2 cellular contexts compared by ENCODE assay signal in the genomic region with DNA sequence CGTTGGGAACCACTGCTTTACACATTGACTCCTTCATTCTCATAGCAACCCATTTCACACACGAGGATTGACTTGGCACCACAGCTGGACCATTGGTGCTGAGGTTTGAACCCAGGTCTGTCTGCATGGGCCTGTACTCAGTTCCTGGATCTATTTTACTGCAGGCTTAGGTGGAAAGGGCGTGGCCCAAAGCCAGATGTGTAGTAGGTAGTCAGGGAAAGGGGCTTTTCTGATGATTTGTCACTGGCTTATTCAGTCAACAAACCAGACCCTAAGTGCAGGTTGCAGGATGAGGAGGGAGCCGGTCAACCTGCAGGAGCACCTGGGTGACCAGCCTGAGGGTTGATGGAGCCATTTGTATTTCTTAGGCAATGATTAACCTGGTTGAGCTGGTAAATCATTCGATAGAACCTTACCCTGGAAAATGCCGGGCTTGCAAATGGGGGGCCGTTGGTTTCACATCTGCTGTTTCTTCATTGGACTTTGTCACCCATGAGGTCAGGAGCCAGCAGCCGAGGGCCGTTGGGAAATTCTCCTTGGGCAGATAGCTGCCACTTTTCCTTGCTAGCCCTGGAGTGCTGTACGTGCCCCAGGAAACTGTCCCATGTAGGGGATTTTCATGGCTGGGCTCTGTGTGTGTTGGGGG.
TF ChIP-seq lines count a peak whose summit lies in the region.

No MANE protein-coding gene starts in this region.

TF ChIP-seq in GM12878, 131 proteins besides CTCF, POLR2A, EP300 and RAD21 (continued from another document):
- TF ChIP-seq, protein P1, sequence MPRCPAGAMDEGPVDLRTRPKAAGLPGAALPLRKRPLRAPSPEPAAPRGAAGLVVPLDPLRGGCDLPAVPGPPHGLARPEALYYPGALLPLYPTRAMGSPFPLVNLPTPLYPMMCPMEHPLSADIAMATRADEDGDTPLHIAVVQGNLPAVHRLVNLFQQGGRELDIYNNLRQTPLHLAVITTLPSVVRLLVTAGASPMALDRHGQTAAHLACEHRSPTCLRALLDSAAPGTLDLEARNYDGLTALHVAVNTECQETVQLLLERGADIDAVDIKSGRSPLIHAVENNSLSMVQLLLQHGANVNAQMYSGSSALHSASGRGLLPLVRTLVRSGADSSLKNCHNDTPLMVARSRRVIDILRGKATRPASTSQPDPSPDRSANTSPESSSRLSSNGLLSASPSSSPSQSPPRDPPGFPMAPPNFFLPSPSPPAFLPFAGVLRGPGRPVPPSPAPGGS (IDR thresholded peaks at IDR 0.05; ENCODE audit: borderline replicate concordance, insufficient read depth, low read depth, low read length, poor library complexity, severe bottlenecking), result no peak
- TF ChIP-seq PML (IDR thresholded peaks at IDR 0.05; ENCODE audit: low read length) (no peak), NRF1 (conservative IDR thresholded peaks at IDR 0.05; ENCODE audit: low read depth, low read length) (no peak), FOXK2 (IDR thresholded peaks at IDR 0.05) (no peak)
- TF ChIP-seq, protein P2, sequence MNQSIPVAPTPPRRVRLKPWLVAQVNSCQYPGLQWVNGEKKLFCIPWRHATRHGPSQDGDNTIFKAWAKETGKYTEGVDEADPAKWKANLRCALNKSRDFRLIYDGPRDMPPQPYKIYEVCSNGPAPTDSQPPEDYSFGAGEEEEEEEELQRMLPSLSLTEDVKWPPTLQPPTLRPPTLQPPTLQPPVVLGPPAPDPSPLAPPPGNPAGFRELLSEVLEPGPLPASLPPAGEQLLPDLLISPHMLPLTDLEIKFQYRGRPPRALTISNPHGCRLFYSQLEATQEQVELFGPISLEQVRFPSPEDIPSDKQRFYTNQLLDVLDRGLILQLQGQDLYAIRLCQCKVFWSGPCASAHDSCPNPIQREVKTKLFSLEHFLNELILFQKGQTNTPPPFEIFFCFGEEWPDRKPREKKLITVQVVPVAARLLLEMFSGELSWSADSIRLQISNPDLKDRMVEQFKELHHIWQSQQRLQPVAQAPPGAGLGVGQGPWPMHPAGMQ (IDR thresholded peaks at IDR 0.05; ENCODE audit: borderline replicate concordance), result no peak

TF ChIP-seq in liver, 16 proteins besides CTCF, POLR2A, EP300 and RAD21 (continued from another document):
- TF ChIP-seq, protein P3, sequence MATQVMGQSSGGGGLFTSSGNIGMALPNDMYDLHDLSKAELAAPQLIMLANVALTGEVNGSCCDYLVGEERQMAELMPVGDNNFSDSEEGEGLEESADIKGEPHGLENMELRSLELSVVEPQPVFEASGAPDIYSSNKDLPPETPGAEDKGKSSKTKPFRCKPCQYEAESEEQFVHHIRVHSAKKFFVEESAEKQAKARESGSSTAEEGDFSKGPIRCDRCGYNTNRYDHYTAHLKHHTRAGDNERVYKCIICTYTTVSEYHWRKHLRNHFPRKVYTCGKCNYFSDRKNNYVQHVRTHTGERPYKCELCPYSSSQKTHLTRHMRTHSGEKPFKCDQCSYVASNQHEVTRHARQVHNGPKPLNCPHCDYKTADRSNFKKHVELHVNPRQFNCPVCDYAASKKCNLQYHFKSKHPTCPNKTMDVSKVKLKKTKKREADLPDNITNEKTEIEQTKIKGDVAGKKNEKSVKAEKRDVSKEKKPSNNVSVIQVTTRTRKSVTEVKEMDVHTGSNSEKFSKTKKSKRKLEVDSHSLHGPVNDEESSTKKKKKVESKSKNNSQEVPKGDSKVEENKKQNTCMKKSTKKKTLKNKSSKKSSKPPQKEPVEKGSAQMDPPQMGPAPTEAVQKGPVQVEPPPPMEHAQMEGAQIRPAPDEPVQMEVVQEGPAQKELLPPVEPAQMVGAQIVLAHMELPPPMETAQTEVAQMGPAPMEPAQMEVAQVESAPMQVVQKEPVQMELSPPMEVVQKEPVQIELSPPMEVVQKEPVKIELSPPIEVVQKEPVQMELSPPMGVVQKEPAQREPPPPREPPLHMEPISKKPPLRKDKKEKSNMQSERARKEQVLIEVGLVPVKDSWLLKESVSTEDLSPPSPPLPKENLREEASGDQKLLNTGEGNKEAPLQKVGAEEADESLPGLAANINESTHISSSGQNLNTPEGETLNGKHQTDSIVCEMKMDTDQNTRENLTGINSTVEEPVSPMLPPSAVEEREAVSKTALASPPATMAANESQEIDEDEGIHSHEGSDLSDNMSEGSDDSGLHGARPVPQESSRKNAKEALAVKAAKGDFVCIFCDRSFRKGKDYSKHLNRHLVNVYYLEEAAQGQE (IDR thresholded peaks at IDR 0.05), result no peak
- TF ChIP-seq ATF3 (IDR thresholded peaks at IDR 0.05) (peak; percentile 73), TAF1 (conservative IDR thresholded peaks at IDR 0.05) (peak; percentile 91), SP1 (IDR thresholded peaks at IDR 0.05) (peak; percentile 97), FOXA1 (IDR thresholded peaks at IDR 0.05) (no peak), YY1 (IDR thresholded peaks at IDR 0.05) (peak; percentile 96), JUND (IDR thresholded peaks at IDR 0.05) (peak; percentile 91 to 94), HNF4G (IDR thresholded peaks at IDR 0.05) (peak; percentile 91), RXRA (IDR thresholded peaks at IDR 0.05) (peak; percentile 84 to 92), EGR1 (IDR thresholded peaks at IDR 0.05; ENCODE audit: low read depth in 2 of 2) (peak in 1 of 2 donors; percentile 76), FOXA2 (IDR thresholded peaks at IDR 0.05) (no peak), GABPA (IDR thresholded peaks at IDR 0.05 in 1 of 2, conservative IDR thresholded peaks at IDR 0.05 in 1 of 2) (no peak)
- TF ChIP-seq, protein P4, sequence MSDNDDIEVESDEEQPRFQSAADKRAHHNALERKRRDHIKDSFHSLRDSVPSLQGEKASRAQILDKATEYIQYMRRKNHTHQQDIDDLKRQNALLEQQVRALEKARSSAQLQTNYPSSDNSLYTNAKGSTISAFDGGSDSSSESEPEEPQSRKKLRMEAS (IDR thresholded peaks at IDR 0.05), result peak; percentile 81
